Comparison of ENCODE assay signal across 31 cellular contexts in genomic region chr5:138602371-138603000, GRCh38. TPM values are rescaled to one million over a fixed set of nuclear protein-coding genes. Genes with fewer than 3 reads are reported as not detected.
A peak's percentile ranks its signal among the peaks of the same experiment; 100 is the strongest.
DNase-seq lines count a peak whose midpoint lies in the region; ATAC-seq, FAIRE-seq and TF ChIP-seq lines count a peak whose summit lies in the region.
"Had no signal": no experiment of that assay in that cellular context is flagged by ENCODE, and none has a peak within 500 bp of the region (broad histone marks: within the 10 kb centered on the region; RNA-seq: fewer than 3 reads in every experiment).

No MANE protein-coding gene starts in this region.

- TF ChIP-seq CTCF in SK-N-SH (IDR thresholded peaks at IDR 0.05) = no peak
- TF ChIP-seq CTCF in K562 (IDR thresholded peaks at IDR 0.05 in 2 of 3, conservative IDR thresholded peaks at IDR 0.05 in 1 of 3; ENCODE audit: insufficient read depth in 2 of 3, low read depth in 1 of 3, low read length in 3 of 3) = no peak
- no peak for TF ChIP-seq CTCF in neural cell (IDR thresholded peaks at IDR 0.05; ENCODE audit: poor library complexity, severe bottlenecking)

- 43% methylated on average over 6 of the region's 6 CpGs for WGBS in SK-N-SH (ENCODE audit: low lambda C conversion rate)
- WGBS in K562 (ENCODE audit: insufficient coverage, low coverage, missing lambda C conversion rate) = 27% methylated on average over 6 of the region's 6 CpGs

- H3F3A ChIP-seq in SK-N-SH (replicated peaks; ENCODE audit: insufficient read depth) = no peaks in the 10 kb centered on the region
- H3F3A ChIP-seq in neural cell (ENCODE audit: insufficient read depth, low read length, poor library complexity, severe bottlenecking) = peaks cover 4% of the 10 kb centered on the region

- peak in 1 of 2 experiments; percentile 32; a peak in 1 of 4 replicates for TF ChIP-seq EP300 in SK-N-SH (IDR thresholded peaks at IDR 0.05; ENCODE audit: borderline replicate concordance in 1 of 2, low read depth in 1 of 2, low read length in 1 of 2)
- TF ChIP-seq EP300 in K562 (IDR thresholded peaks at IDR 0.05; ENCODE audit: low read length) = no peak
- no peak for TF ChIP-seq EP300 in neural cell (conservative IDR thresholded peaks at IDR 0.05; ENCODE audit: poor library complexity, severe bottlenecking)

- H3K4me3 ChIP-seq in SK-N-SH (ENCODE audit: low read depth in 2 of 2, low read length in 1 of 2) (no peak overlapping the region), K562 (no peak overlapping the region), neural cell (ENCODE audit: low read length) (no peak overlapping the region)
- H3K4me3 ChIP-seq: colonic mucosa, lung, SJSA1 had no signal

- H3K27me3 ChIP-seq in SK-N-SH (ENCODE audit: insufficient read depth) (peaks cover 7% of the 10 kb centered on the region; the same call in 1 of the 2 replicates), K562 (ENCODE audit: control insufficient read depth in 2 of 2, insufficient read depth in 2 of 2, low read length in 2 of 2) (peaks cover 14 to 17% of the 10 kb centered on the region in 2 experiments), neural cell (ENCODE audit: insufficient read depth, low read depth, low read length) (no peaks in the 10 kb centered on the region)
- H3K27me3 ChIP-seq: colonic mucosa, SJSA1 had no signal

- H3K27ac ChIP-seq in SK-N-SH (ENCODE audit: low read depth in 2 of 2, low read length in 1 of 2) = peak overlapping the region in 1 of 2 experiments; percentile 13; a peak in 1 of 4 replicates
- H3K27ac ChIP-seq in K562 (ENCODE audit: extremely low read depth, low read depth, low read length) = no peak overlapping the region
- H3K27ac ChIP-seq in neural cell (ENCODE audit: low read length) = peak overlapping the region; percentile 64
- H3K27ac ChIP-seq: colonic mucosa, SJSA1, WERI-Rb-1 had no signal

- H3K9me3 ChIP-seq in SK-N-SH (no peaks in the 10 kb centered on the region), K562 (replicated peaks; ENCODE audit: control insufficient read depth, insufficient read depth, low read depth, low read length) (no peaks in the 10 kb centered on the region), neural cell (ENCODE audit: low read length) (no peaks in the 10 kb centered on the region)
- H3K9me3 ChIP-seq: colonic mucosa, SJSA1 had no signal

- FAIRE-seq in K562 (lab: Jason Lieb, UNC) = no peak
- FAIRE-seq: HepG2 had no signal

- H3K9ac ChIP-seq in SK-N-SH (no peak overlapping the region), K562 (ENCODE audit: insufficient read depth in 1 of 2, low read depth in 2 of 2, low read length in 2 of 2) (no peak overlapping the region), neural cell (ENCODE audit: low read length) (no peak overlapping the region)

- H2AFZ ChIP-seq in SK-N-SH (ENCODE audit: low read depth) (no peak overlapping the region), K562 (ENCODE audit: low read depth, low read length) (no peak overlapping the region), neural cell (ENCODE audit: low read depth, low read length) (no peak overlapping the region)

- in situ Hi-C loops in K562 (cut with MboI) = no loop called here

- CTCF ChIA-PET in SK-N-SH (lab: Yijun Ruan, JAX) = interaction anchor here (0.7 to 10.3 kb wide), 5 partner anchors 7 to 703 kb away, joined by 3 to 109 read pairs (median 5); no protein-coding TSS in a partner anchor
- CTCF ChIA-PET in K562 (lab: Yijun Ruan, JAX; ENCODE audit: low intra/inter-chr PET ratio) = no interaction called here

- H3K9me1 ChIP-seq in K562 (ENCODE audit: control insufficient read depth, insufficient read depth, low read length) = no peaks in the 10 kb centered on the region

- intact Hi-C loops in K562 (cut with micrococcal nuclease) = no loop called here

- H3K4me2 ChIP-seq in SK-N-SH = no peak overlapping the region
- H3K4me2 ChIP-seq in K562 (ENCODE audit: insufficient read depth, low read length) = no peak overlapping the region
- no peak overlapping the region for H3K4me2 ChIP-seq in neural cell (ENCODE audit: low read length)

- POLR2A ChIA-PET in SK-N-SH (lab: Yijun Ruan, JAX) (interaction anchor here (0.6 to 1.8 kb wide), 2 partner anchors 8 to 68 kb away, joined by 3 to 7 read pairs; no protein-coding TSS in a partner anchor), K562 (lab: Yijun Ruan, JAX) (interaction anchor here (1.1 to 1.5 kb wide), 4 partner anchors 10 to 29 kb away, joined by 3 to 4 read pairs (median 3); no protein-coding TSS in a partner anchor)

- no peaks in the 10 kb centered on the region for H3K36me3 ChIP-seq in SK-N-SH (replicated peaks in 1 of 2; ENCODE audit: control insufficient read depth in 1 of 2, insufficient read depth in 2 of 2, low read length in 1 of 2)
- H3K36me3 ChIP-seq in K562 (ENCODE audit: control insufficient read depth, insufficient read depth, low read length) = no peaks in the 10 kb centered on the region
- no peaks in the 10 kb centered on the region for H3K36me3 ChIP-seq in neural cell (ENCODE audit: insufficient read depth, low read length)
- H3K36me3 ChIP-seq: colonic mucosa, SJSA1, WERI-Rb-1 had no signal

- no peaks in the 10 kb centered on the region for H3K9me2 ChIP-seq in SK-N-SH
- H3K9me2 ChIP-seq in neural cell (ENCODE audit: insufficient read depth, low read length) = no peaks in the 10 kb centered on the region

- no TSS peak for BruUV-seq in K562 (replicated peaks; lab: Mats Ljungman, UMichigan)

- H3K79me2 ChIP-seq in SK-N-SH (ENCODE audit: insufficient read depth) (no peaks in the 10 kb centered on the region), K562 (ENCODE audit: control insufficient read depth, insufficient read depth, low read length) (no peaks in the 10 kb centered on the region), neural cell (replicated peaks; ENCODE audit: insufficient read depth, low read length) (no peaks in the 10 kb centered on the region)

- TF ChIP-seq RAD21 in SK-N-SH (IDR thresholded peaks at IDR 0.05; ENCODE audit: low read length) (no peak), K562 (CRISPR knock-in tag; conservative IDR thresholded peaks at IDR 0.05 in 1 of 2, IDR thresholded peaks at IDR 0.05 in 1 of 2) (no peak), neural cell (conservative IDR thresholded peaks at IDR 0.05) (no peak)

- H3K4me1 ChIP-seq in SK-N-SH (ENCODE audit: control insufficient read depth in 1 of 2, insufficient read depth in 2 of 2, low read depth in 1 of 2, low read length in 1 of 2) = peaks cover 0 to 44% of the 10 kb centered on the region in 2 experiments; a peak in 2 of 4 replicates
- peaks cover 0 to 6% of the 10 kb centered on the region in 2 experiments; a peak in 3 of 5 replicates for H3K4me1 ChIP-seq in K562 (replicated peaks in 1 of 2; ENCODE audit: control insufficient read depth in 2 of 2, insufficient read depth in 2 of 2, low read length in 2 of 2)
- H3K4me1 ChIP-seq: colonic mucosa, SJSA1 had no signal

- DNase-seq in SK-N-SH (peak; percentile 50), K562 (ENCODE audit: extremely low read depth in 1 of 4, low spot score in 3 of 4) (no peak), cortex of kidney (lab: John Stamatoyannopoulos, UW) (no peak)
- no peak for DNase-seq in stimulated activated CD4-positive, alpha-beta T cell treated with anti-CD3 and anti-CD28 coated beads, Interleukin-2, amount 100 ng/mL, for 48 hours
- DNase-seq: activated CD4-positive, alpha-beta T cell treated with anti-CD3 and anti-CD28 coated beads, Interleukin-2, amount 50 U/mL, for 1 hour; activated gamma-delta T cell; activated naive CD8-positive, alpha-beta T cell treated with anti-CD3 and anti-CD28 coated beads for 36 hours; activated T-cell treated with anti-CD3 and anti-CD28 coated beads, Interleukin-2, amount 50 U/mL, for 24 hours; AML-193; aorta; colonic mucosa; effector CD8-positive, alpha-beta T cell; EL; HCEC 1CT; immature natural killer cell; Kasumi-1; left cardiac atrium; NCI-H1436 treated with DMSO at 0.1 percent for 48 hours; NCI-H446 treated with DMSO at 0.1 percent for 48 hours; nucleus accumbens; RPMI8226; stimulated activated naive B cell treated with anti-CD40 and anti-IgM and Interleukin-4, amounts not matched to agents 10 μg/mL and 1 μg/mL and 100 μg/mL, for 72 hours; T-cell; WERI-Rb-1 had no signal

- ATAC-seq in SK-N-SH treated with all-trans-retinoic acid at 6 μM for 48 hours = no peak
- ATAC-seq in K562 = no peak
- no peak for ATAC-seq in GM21381 (IDR thresholded peaks at IDR 0.05; ENCODE audit: unreplicated experiment)
- no peak for ATAC-seq in HG02623 (IDR thresholded peaks at IDR 0.05; ENCODE audit: unreplicated experiment)
- ATAC-seq: left cardiac atrium; stimulated activated naive B cell treated with anti-CD40 and anti-IgM and Interleukin-4, amounts not matched to agents 10 μg/mL and 1 μg/mL and 100 μg/mL, for 72 hours had no signal

- H4K20me1 ChIP-seq in SK-N-SH (ENCODE audit: insufficient read depth) (no peaks in the 10 kb centered on the region), K562 (replicated peaks; ENCODE audit: control insufficient read depth, insufficient read depth, low read length) (no peaks in the 10 kb centered on the region), neural cell (ENCODE audit: insufficient read depth) (no peaks in the 10 kb centered on the region)

- TF ChIP-seq POLR2A in K562 (conservative IDR thresholded peaks at IDR 0.05) = no peak

RNA-seq across cellular contexts. Expression of gene HSPA9, which starts 27.3 kb away (rescaled TPM):
- 153 and 196 TPM in 2 replicates for polyA plus RNA-seq in SK-N-SH (2012; rRNA removed)
- polyA plus RNA-seq in SK-N-SH (2012; cell fraction: cytosol; rRNA removed) = 156 and 159 TPM in 2 replicates
- 175 and 242 TPM in 2 replicates for polyA plus RNA-seq in SK-N-SH (2012; cell fraction: nucleus; rRNA removed)
- total RNA-seq in K562 (2011; cell fraction: chromatin; rRNA removed; ENCODE audit: low replicate concordance) = 389 and 542 TPM in 2 replicates
- 228 and 277 TPM in 2 replicates for total RNA-seq in K562 (2011; cell fraction: nucleolus; rRNA removed)
- total RNA-seq in K562 (2011; cell fraction: nucleoplasm; rRNA removed) = 287 and 329 TPM in 2 replicates
- total RNA-seq in K562 (2014; rRNA removed) = 482 and 583 TPM in 2 replicates
- 548 and 597 TPM in 2 replicates for total RNA-seq in K562 (2014; rRNA removed; fragmentation: Illumina TruSeq; extraction: Trizol)
- 522 and 545 TPM in 2 replicates for total RNA-seq in K562 (2015; rRNA removed; fragmentation: Illumina TruSeq; extraction: Trizol)
- total RNA-seq in K562 (2021) = 481 and 498 TPM in 2 replicates
- polyA plus RNA-seq in K562 (2011; rRNA removed) = 296 and 361 TPM in 2 replicates
- 229 and 239 TPM in 2 replicates for polyA plus RNA-seq in K562 (2011; cell fraction: cytosol; rRNA removed)
- 225 and 240 TPM in 2 replicates for polyA plus RNA-seq in K562 (2011; cell fraction: nucleus; rRNA removed)
- polyA plus RNA-seq in K562 (2012) = 333 and 576 TPM in 2 replicates
- 474 and 552 TPM in 2 replicates for polyA plus RNA-seq in K562 (2014; fragmentation: Illumina TruSeq; extraction: Trizol)
- polyA plus RNA-seq in K562 (2014; fragmentation: Nextera tagmentation; extraction: Ambion mirVana) = 100 to 1,000 TPM; 195 to 294 TPM
- 514 and 537 TPM in 2 replicates for polyA plus RNA-seq in K562 (2014; rRNA removed)
- 500 and 528 TPM in 2 replicates for polyA minus RNA-seq in K562 (2011; rRNA and poly(A)+ RNA removed)
- polyA minus RNA-seq in K562 (2011; cell fraction: cytosol; rRNA and poly(A)+ RNA removed) = 329 and 345 TPM in 2 replicates
- 149 and 198 TPM in 2 replicates for polyA minus RNA-seq in K562 (2011; cell fraction: nucleus; rRNA and poly(A)+ RNA removed)
- polyA plus RNA-seq in neural cell = 270 and 280 TPM in 2 replicates
- polyA minus RNA-seq in neural cell = 253 and 263 TPM in 2 replicates

RNA-seq across cellular contexts. Expression of gene ETF1, which starts 59.5 kb away (rescaled TPM):
- polyA plus RNA-seq in SK-N-SH (2012; rRNA removed) (36.7 and 48.7 TPM in 2 replicates), K562 (2011; rRNA removed) (113 and 179 TPM in 2 replicates), K562 (2014; fragmentation: Illumina TruSeq; extraction: Trizol) (162 and 198 TPM in 2 replicates), K562 (2014; fragmentation: Nextera tagmentation; extraction: Ambion mirVana) (10 to 100 TPM; 53.7 to 57.3 TPM), K562 (2014; rRNA removed) (137 and 164 TPM in 2 replicates), neural cell (56.9 and 62.1 TPM in 2 replicates)
- 55.9 and 60.2 TPM in 2 replicates for polyA plus RNA-seq in SK-N-SH (2012; cell fraction: cytosol; rRNA removed)
- 20.1 and 39.9 TPM in 2 replicates for polyA plus RNA-seq in SK-N-SH (2012; cell fraction: nucleus; rRNA removed)
- total RNA-seq in K562 (2011; cell fraction: chromatin; rRNA removed; ENCODE audit: low replicate concordance) = 43.7 and 83.9 TPM in 2 replicates
- total RNA-seq in K562 (2011; cell fraction: nucleolus; rRNA removed) = 26.2 and 27.1 TPM in 2 replicates
- 53.3 and 65.5 TPM in 2 replicates for total RNA-seq in K562 (2011; cell fraction: nucleoplasm; rRNA removed)
- total RNA-seq in K562 (2014; rRNA removed) (149 and 157 TPM in 2 replicates), K562 (2014; rRNA removed; fragmentation: Illumina TruSeq; extraction: Trizol) (190 and 225 TPM in 2 replicates), K562 (2015; rRNA removed; fragmentation: Illumina TruSeq; extraction: Trizol) (146 and 159 TPM in 2 replicates), K562 (2021) (189 and 209 TPM in 2 replicates)
- 43.2 and 61.7 TPM in 2 replicates for polyA plus RNA-seq in K562 (2011; cell fraction: cytosol; rRNA removed)
- polyA plus RNA-seq in K562 (2011; cell fraction: nucleus; rRNA removed) = 33.0 and 41.2 TPM in 2 replicates
- 93.8 and 122 TPM in 2 replicates for polyA plus RNA-seq in K562 (2012)
- polyA minus RNA-seq in K562 (2011; rRNA and poly(A)+ RNA removed) = 249 and 254 TPM in 2 replicates
- polyA minus RNA-seq in K562 (2011; cell fraction: cytosol; rRNA and poly(A)+ RNA removed) = 67.7 and 94.2 TPM in 2 replicates
- polyA minus RNA-seq in K562 (2011; cell fraction: nucleus; rRNA and poly(A)+ RNA removed) = 25.3 and 40.0 TPM in 2 replicates
- polyA minus RNA-seq in neural cell = 83.9 and 84.7 TPM in 2 replicates

Comparison
In these comparisons a context has a peak if more than half of its experiments do, and no peak if none do; other contexts are left out.
1. Of the 27 proteins assayed by ChIP-seq in both K562 and SK-N-SH: peak only in K562: none; only in SK-N-SH: CHD2, GATA2, MXI1 and RCOR1; in both: none; in neither: 22; mixed calls (peak in some experiments, not most) for 1.